In genomic region chr9:124309665-124310064, GRCh38 we compare ENCODE assay signal across 13 cellular contexts. TPM values are rescaled to one million over a fixed set of nuclear protein-coding genes. Genes with fewer than 3 reads are reported as not detected.
A peak's percentile ranks its signal among the peaks of the same experiment; 100 is the strongest.
DNase-seq lines count a peak whose midpoint lies in the region; ATAC-seq, FAIRE-seq and TF ChIP-seq lines count a peak whose summit lies in the region.
"Had no signal": no experiment of that assay in that cellular context is flagged by ENCODE, and none has a peak within 500 bp of the region (broad histone marks: within the 10 kb centered on the region; RNA-seq: fewer than 3 reads in every experiment).

No MANE protein-coding gene starts in this region.

- H3K27ac Mint-ChIP-seq in WTC11: no peak overlapping the region
- H3K27ac Mint-ChIP-seq: activated naive CD4-positive, alpha-beta T cell treated with anti-CD3 and anti-CD28 coated beads, Interleukin-2, amount 50 U/mL, for 72 hours; memory B cell; T-helper 1 cell treated with Interleukin-12 subunit alpha and Interleukin-12 subunit beta and Interleukin-4 antibody, amounts not matched to agents 30 μg/mL and 1 μg/mL, for 36 hours had no signal

- FAIRE-seq in kidney (lab: Jason Lieb, UNC): no peak
- FAIRE-seq: GM12892 had no signal

- POLR2A ChIA-PET in WTC11 (lab: Charles Lee): no interaction called here

- TF ChIP-seq POLR2A in stomach (IDR thresholded peaks at IDR 0.05): no peak

- peak overlapping the region in 3 of 5 donors; percentile 7 to 58 (median 46) for H3K27ac ChIP-seq in stomach
- H3K27ac ChIP-seq in kidney (ENCODE audit: low read depth in 2 of 2, low read length in 2 of 2): no peak overlapping the region

- WGBS in stomach, 5 donors: 69 to 85% (median 83%) methylated on average over 12 to 14 of the region's 14 CpGs

- CTCF ChIA-PET in WTC11 (lab: Charles Lee): interaction anchor here (1.6 to 4.7 kb wide), 2 partner anchors 11 to 16 kb away, joined by 6 to 19 read pairs; no protein-coding TSS in a partner anchor

- H3K4me3 Mint-ChIP-seq in WTC11: no peak overlapping the region
- H3K4me3 Mint-ChIP-seq: memory B cell; T-helper 1 cell treated with Interleukin-12 subunit alpha and Interleukin-12 subunit beta and Interleukin-4 antibody, amounts not matched to agents 30 μg/mL and 1 μg/mL, for 36 hours had no signal

- H3K9ac ChIP-seq in kidney (ENCODE audit: low read length in 2 of 2): no peak overlapping the region

- peaks cover 5% of the 10 kb centered on the region; the same call in 1 of the 2 replicates for H3K4me1 Mint-ChIP-seq in WTC11

- TF ChIP-seq CTCF in WTC11 (IDR thresholded peaks at IDR 0.05) (no peak), stomach (IDR thresholded peaks at IDR 0.05) (no peak), kidney (IDR thresholded peaks at IDR 0.05; ENCODE audit: borderline replicate concordance, extremely low read depth, insufficient read depth) (no peak)

- H3K9me3 ChIP-seq in stomach (no peaks in the 10 kb centered on the region), kidney (ENCODE audit: control insufficient read depth in 1 of 2, low read length in 2 of 2) (no peaks in the 10 kb centered on the region)

- no peaks in the 10 kb centered on the region for H3K36me3 Mint-ChIP-seq in WTC11
- H3K36me3 Mint-ChIP-seq: activated naive CD4-positive, alpha-beta T cell treated with anti-CD3 and anti-CD28 coated beads, Interleukin-2, amount 50 U/mL, for 72 hours had no signal

- no peak for TF ChIP-seq EP300 in stomach (IDR thresholded peaks at IDR 0.05)

- H3K9me3 Mint-ChIP-seq in WTC11: no peaks in the 10 kb centered on the region
- H3K9me3 Mint-ChIP-seq: activated naive CD4-positive, alpha-beta T cell treated with anti-CD3 and anti-CD28 coated beads, Interleukin-2, amount 50 U/mL, for 72 hours; memory B cell; T-helper 1 cell treated with Interleukin-12 subunit alpha and Interleukin-12 subunit beta and Interleukin-4 antibody, amounts not matched to agents 30 μg/mL and 1 μg/mL, for 36 hours had no signal

- H3K4me1 ChIP-seq in stomach (peaks cover 0 to 24% (median 0%) of the 10 kb centered on the region in 4 donors), kidney (ENCODE audit: control insufficient read depth in 1 of 2, insufficient read depth in 1 of 2, low read depth in 1 of 2, low read length in 2 of 2) (no peaks in the 10 kb centered on the region)

- intact Hi-C loops in stomach (cut with DNase I; ENCODE audit: low total_unique reads) (no loop called here), kidney (cut with DNase I) (no loop called here)

- ATAC-seq in WTC11 (peak; percentile 23), HG02610 (IDR thresholded peaks at IDR 0.05; ENCODE audit: unreplicated experiment) (no peak)
- ATAC-seq: activated naive CD4-positive, alpha-beta T cell treated with anti-CD3 and anti-CD28 coated beads, Interleukin-2, amount 50 U/mL, for 72 hours had no signal

- no peaks in the 10 kb centered on the region for H3K27me3 Mint-ChIP-seq in WTC11 (ENCODE audit: low read depth)
- H3K27me3 Mint-ChIP-seq: memory B cell had no signal

- no peaks in the 10 kb centered on the region for H3K27me3 ChIP-seq in stomach

- DNase-seq in HCEC 1CT (peak; percentile 97), WTC11 (ENCODE audit: low spot score) (no peak), glomerular visceral epithelial cell (ENCODE audit: extremely low spot score) (peak; percentile 97), stomach (no peak), SKM-1 treated with dmso at 0.1 percent for 144 hours (lab: John Stamatoyannopoulos, UW; ENCODE audit: unreplicated experiment) (no peak), NOMO-1 (lab: John Stamatoyannopoulos, UW; ENCODE audit: unreplicated experiment in 2 of 2) (no peak), kidney (no peak)
- DNase-seq: NCI-H1105 had no signal

- H3K4me3 ChIP-seq in stomach (no peak overlapping the region), kidney (ENCODE audit: low read length in 2 of 2) (no peak overlapping the region)

- H3K36me3 ChIP-seq in stomach (peaks cover 9 to 86% (median 53%) of the 10 kb centered on the region in 4 donors), kidney (ENCODE audit: control insufficient read depth in 1 of 2, insufficient read depth in 2 of 2, low read length in 2 of 2) (no peaks in the 10 kb centered on the region)

TF ChIP-seq in WTC11, 78 proteins besides CTCF, POLR2A, EP300 and RAD21:
- no peak for TF ChIP-seq CDX4 (CRISPR knock-in tag; IDR thresholded peaks at IDR 0.05; ENCODE audit: borderline replicate concordance)
TF ChIP-seq in WTC11: peak in this region for 0.

RNA-seq across cellular contexts. Expression of gene NEK6, which starts 51.9 kb away (rescaled TPM):
- 19.2 to 23.0 TPM (median 21.4 TPM) in 3 replicates for total RNA-seq in WTC11 (2021)
- total RNA-seq in stomach: 10 to 100 TPM; 24.5 to 76.8 (median 35.6) TPM
- 10 to 100 TPM in 2 of 3 donors, 1 to 10 TPM in 1; 6.0 to 18.9 (median 18.3) TPM for polyA plus RNA-seq in stomach
- total RNA-seq in kidney: 82.1 TPM
- polyA plus RNA-seq in kidney (ENCODE audit: insufficient read depth, low read depth, low replicate concordance): 14.9 TPM

Comparison
In these comparisons a context has a peak if more than half of its experiments do, and no peak if none do; other contexts are left out.
1. DNase-seq: peak in HCEC 1CT (single experiment) and glomerular visceral epithelial cell (single experiment); none in WTC11 (single experiment), stomach (single experiment), SKM-1 treated with dmso at 0.1 percent for 144 hours (single experiment), NOMO-1 (0 of 2) and kidney (single experiment).
2. H3K27ac ChIP-seq: peak in stomach (3 of 5); none in kidney (0 of 2).